ENCODE assay signal across 8 cellular contexts in the genomic region with DNA sequence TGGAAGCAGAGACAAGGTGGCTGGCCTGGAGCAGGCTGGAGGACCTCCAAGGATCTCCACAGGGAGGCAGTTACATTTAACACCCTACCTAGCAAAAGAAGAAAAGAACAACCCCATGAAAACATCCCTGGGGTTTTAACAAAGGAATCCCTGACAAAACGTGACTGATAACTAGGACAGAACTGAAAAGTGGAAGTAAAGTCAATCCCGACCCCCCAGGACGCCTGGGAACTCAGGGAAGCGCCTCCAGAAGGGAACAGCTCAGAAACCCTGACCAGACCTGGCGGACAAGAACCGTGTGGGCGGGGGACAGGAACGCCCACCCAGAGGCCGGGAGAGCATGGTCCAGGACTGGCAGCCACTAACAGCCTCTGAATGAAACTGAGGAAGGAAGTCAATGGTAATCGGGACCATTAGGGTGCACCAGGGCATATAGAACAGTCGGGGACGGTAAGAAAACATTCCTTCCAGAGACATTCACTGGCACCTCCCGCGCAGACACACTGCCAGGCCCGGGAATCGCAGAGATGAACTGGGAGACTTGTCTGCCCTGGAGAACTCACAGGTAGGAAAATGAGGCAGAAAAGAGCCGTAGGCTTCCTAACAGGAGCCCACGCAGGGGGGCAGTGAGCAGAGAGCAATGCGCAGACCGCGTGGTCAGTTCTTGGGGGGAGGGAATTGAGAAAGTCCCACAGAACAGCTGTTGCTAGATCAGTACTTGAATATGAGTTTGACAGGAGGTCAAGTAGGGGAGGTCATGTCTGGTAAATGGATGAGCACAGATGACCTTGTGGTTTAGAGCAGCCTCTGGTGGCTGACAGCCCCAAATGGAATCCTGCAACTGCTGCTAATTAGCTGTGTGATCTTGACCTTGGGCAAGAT. TPM values are rescaled to one million over a fixed set of nuclear protein-coding genes. Genes with fewer than 3 reads are reported as not detected.
DNase-seq lines count a peak whose midpoint lies in the region; ATAC-seq and TF ChIP-seq lines count a peak whose summit lies in the region.

No MANE protein-coding gene starts in this region.

- no peaks in the 10 kb centered on the region for H3K9me3 ChIP-seq in muscle layer of duodenum (ENCODE audit: control insufficient read depth in 1 of 2, low read length in 2 of 2)

- H3K27ac Mint-ChIP-seq in WTC11 = peak overlapping the region; percentile 51; the same call in 1 of the 2 replicates

- ATAC-seq in HG02885 (IDR thresholded peaks at IDR 0.05; ENCODE audit: poor library complexity, unreplicated experiment) (peak; percentile 64), WTC11 (peak; percentile 40)

- DNase-seq in AG20443 (ENCODE audit: low spot score) = peak; percentile 61
- DNase-seq in GM13977 (ENCODE audit: low spot score) = peak; percentile 78
- peak; percentile 21 for DNase-seq in NCI-H2081 treated with DMSO at 0.1 percent for 48 hours (lab: John Stamatoyannopoulos, UW)
- peak; percentile 58 for DNase-seq in WTC11 (ENCODE audit: low spot score)
- DNase-seq in fibroblast of peridontal ligament (ENCODE audit: extremely low read depth) = peak; percentile 73
- no peak for DNase-seq in OCI-M2 (lab: John Stamatoyannopoulos, UW; ENCODE audit: unreplicated experiment)

- H3K27me3 ChIP-seq in muscle layer of duodenum (ENCODE audit: low read depth, low read length) = no peaks in the 10 kb centered on the region

- no peaks in the 10 kb centered on the region for H3K9me3 Mint-ChIP-seq in WTC11

- CTCF ChIA-PET in WTC11 (lab: Charles Lee) = interaction anchor here (0.6 to 5.8 kb wide), 32 partner anchors 11 to 558 kb away, joined by 3 to 102 read pairs (median 4); partner anchors contain the start of gene RPL31

- H3K36me3 Mint-ChIP-seq in WTC11 = no peaks in the 10 kb centered on the region

- in situ Hi-C loops in GM13977 (cut with MboI; ENCODE audit: low pct_unique_long_range_greater_than_20kb, low sequenced_read_pairs, unreplicated experiment) = loop anchor here (25.0 kb wide), 1 partner anchor 115 kb away; no protein-coding TSS in a partner anchor

- H3K36me3 ChIP-seq in muscle layer of duodenum (ENCODE audit: control insufficient read depth in 1 of 2, insufficient read depth in 2 of 2, low read length in 2 of 2) = no peaks in the 10 kb centered on the region

- H3K4me3 Mint-ChIP-seq in WTC11 = peak overlapping the region; percentile 77

- peaks cover 50% of the 10 kb centered on the region for H3K4me1 Mint-ChIP-seq in WTC11

- peak overlapping the region; percentile 76 to 81 for H3K4me3 ChIP-seq in muscle layer of duodenum (ENCODE audit: low read depth in 1 of 2, low read length in 2 of 2)

- H3K4me1 ChIP-seq in muscle layer of duodenum (ENCODE audit: control insufficient read depth in 1 of 2, insufficient read depth in 2 of 2, low read length in 2 of 2) = peaks cover 0 to 19% of the 10 kb centered on the region in 2 donors

- H3K27ac ChIP-seq in muscle layer of duodenum (ENCODE audit: low read length) = peak overlapping the region; percentile 19

- TF ChIP-seq CTCF in GM13977 (IDR thresholded peaks at IDR 0.05; ENCODE audit: extremely low read depth, insufficient read depth, missing control alignments) = peak; percentile 95
- TF ChIP-seq CTCF in WTC11 (IDR thresholded peaks at IDR 0.05) = 0 out of 2 replicates have a peak, but pooled peaks have one; percentile 15

- POLR2A ChIA-PET in WTC11 (lab: Charles Lee) = interaction anchor here (1.0 to 1.1 kb wide), 2 partner anchors 65 to 116 kb away, joined by 3 read pairs; no protein-coding TSS in a partner anchor

- H3K27me3 Mint-ChIP-seq in WTC11 (ENCODE audit: low read depth) = peaks cover 9% of the 10 kb centered on the region

TF ChIP-seq in WTC11, 78 proteins besides CTCF, POLR2A, EP300 and RAD21:
- no peak for TF ChIP-seq E2F1 (CRISPR knock-in tag; IDR thresholded peaks at IDR 0.05)
- peak; percentile 77 for TF ChIP-seq GABPB1 (CRISPR knock-in tag; IDR thresholded peaks at IDR 0.05)
- no peak for TF ChIP-seq ZNF121 (CRISPR knock-in tag; IDR thresholded peaks at IDR 0.05)
- no peak for TF ChIP-seq ZNF416 (CRISPR knock-in tag; IDR thresholded peaks at IDR 0.05)
- no peak for TF ChIP-seq MAX (CRISPR knock-in tag; IDR thresholded peaks at IDR 0.05)
- TF ChIP-seq, protein P1, sequence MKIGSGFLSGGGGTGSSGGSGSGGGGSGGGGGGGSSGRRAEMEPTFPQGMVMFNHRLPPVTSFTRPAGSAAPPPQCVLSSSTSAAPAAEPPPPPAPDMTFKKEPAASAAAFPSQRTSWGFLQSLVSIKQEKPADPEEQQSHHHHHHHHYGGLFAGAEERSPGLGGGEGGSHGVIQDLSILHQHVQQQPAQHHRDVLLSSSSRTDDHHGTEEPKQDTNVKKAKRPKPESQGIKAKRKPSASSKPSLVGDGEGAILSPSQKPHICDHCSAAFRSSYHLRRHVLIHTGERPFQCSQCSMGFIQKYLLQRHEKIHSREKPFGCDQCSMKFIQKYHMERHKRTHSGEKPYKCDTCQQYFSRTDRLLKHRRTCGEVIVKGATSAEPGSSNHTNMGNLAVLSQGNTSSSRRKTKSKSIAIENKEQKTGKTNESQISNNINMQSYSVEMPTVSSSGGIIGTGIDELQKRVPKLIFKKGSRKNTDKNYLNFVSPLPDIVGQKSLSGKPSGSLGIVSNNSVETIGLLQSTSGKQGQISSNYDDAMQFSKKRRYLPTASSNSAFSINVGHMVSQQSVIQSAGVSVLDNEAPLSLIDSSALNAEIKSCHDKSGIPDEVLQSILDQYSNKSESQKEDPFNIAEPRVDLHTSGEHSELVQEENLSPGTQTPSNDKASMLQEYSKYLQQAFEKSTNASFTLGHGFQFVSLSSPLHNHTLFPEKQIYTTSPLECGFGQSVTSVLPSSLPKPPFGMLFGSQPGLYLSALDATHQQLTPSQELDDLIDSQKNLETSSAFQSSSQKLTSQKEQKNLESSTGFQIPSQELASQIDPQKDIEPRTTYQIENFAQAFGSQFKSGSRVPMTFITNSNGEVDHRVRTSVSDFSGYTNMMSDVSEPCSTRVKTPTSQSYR (CRISPR knock-in tag; IDR thresholded peaks at IDR 0.05) = no peak
- TF ChIP-seq MYBL2 (CRISPR knock-in tag; IDR thresholded peaks at IDR 0.05) = 0 out of 2 replicates have a peak, but pooled peaks have one; percentile 9
- TF ChIP-seq EMX1 (CRISPR knock-in tag; IDR thresholded peaks at IDR 0.05) = no peak
- TF ChIP-seq ZNF671 (CRISPR knock-in tag; IDR thresholded peaks at IDR 0.05) = no peak
- TF ChIP-seq PRRX2 (CRISPR knock-in tag; IDR thresholded peaks at IDR 0.05) = no peak
- no peak for TF ChIP-seq CREM (CRISPR knock-in tag; IDR thresholded peaks at IDR 0.05)

RNA-seq across cellular contexts. Expression of gene TBC1D8, which starts 1.3 kb away (rescaled TPM):
- total RNA-seq in WTC11 (2021) = 30.3 to 51.7 TPM (median 32.0 TPM) in 3 replicates
